1 cellular context compared by ENCODE assay signal in the genomic region with DNA sequence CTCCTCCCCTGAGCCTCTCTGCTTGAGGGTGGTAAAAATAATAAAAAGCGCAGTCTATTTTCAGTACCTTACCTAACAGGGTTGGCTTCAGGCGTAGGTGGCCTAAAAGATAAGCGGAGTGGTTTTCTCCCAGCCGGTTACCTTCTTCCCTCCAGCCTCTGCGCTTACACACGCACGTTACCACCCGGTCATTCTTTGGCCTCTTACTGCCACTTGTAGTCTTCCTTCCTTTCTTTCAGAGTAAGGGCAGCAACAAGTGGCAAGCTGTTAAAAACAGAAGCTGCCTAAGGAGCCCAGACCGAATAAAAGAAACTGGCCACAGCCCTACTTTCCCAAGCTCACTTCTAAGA.
TF ChIP-seq lines count a peak whose summit lies in the region.

No MANE protein-coding gene starts in this region.

TF ChIP-seq in GM12878, 131 proteins besides CTCF, POLR2A, EP300 and RAD21 (continued from another document):
- TF ChIP-seq ZBTB40 (IDR thresholded peaks at IDR 0.05; ENCODE audit: borderline replicate concordance): no peak
- TF ChIP-seq CHD1 (IDR thresholded peaks at IDR 0.05; ENCODE audit: low read depth, low read length): no peak
- no peak for TF ChIP-seq CBX3 (IDR thresholded peaks at IDR 0.05; ENCODE audit: borderline replicate concordance, low read depth)
- no peak for TF ChIP-seq HDAC2 (IDR thresholded peaks at IDR 0.05)
- no peak for TF ChIP-seq PBX3 (IDR thresholded peaks at IDR 0.05; ENCODE audit: insufficient replicate concordance, low read depth, low read length)
- no peak for TF ChIP-seq RELB (IDR thresholded peaks at IDR 0.05; ENCODE audit: low read depth)
- no peak for TF ChIP-seq TBL1XR1 (IDR thresholded peaks at IDR 0.05; ENCODE audit: low read depth, low read length)
- no peak for TF ChIP-seq MYB (IDR thresholded peaks at IDR 0.05; ENCODE audit: borderline replicate concordance, low read depth, low read length)
- TF ChIP-seq, protein P1, sequence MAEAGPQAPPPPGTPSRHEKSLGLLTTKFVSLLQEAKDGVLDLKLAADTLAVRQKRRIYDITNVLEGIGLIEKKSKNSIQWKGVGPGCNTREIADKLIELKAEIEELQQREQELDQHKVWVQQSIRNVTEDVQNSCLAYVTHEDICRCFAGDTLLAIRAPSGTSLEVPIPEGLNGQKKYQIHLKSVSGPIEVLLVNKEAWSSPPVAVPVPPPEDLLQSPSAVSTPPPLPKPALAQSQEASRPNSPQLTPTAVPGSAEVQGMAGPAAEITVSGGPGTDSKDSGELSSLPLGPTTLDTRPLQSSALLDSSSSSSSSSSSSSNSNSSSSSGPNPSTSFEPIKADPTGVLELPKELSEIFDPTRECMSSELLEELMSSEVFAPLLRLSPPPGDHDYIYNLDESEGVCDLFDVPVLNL (IDR thresholded peaks at IDR 0.05; ENCODE audit: low read depth, low read length): no peak
- no peak for TF ChIP-seq CHD2 (IDR thresholded peaks at IDR 0.05; ENCODE audit: borderline replicate concordance, low read depth, low read length)
- no peak for TF ChIP-seq CEBPB (IDR thresholded peaks at IDR 0.05; ENCODE audit: borderline replicate concordance in 1 of 2, low read depth in 2 of 2, low read length in 2 of 2)
- TF ChIP-seq CBFB (IDR thresholded peaks at IDR 0.05; ENCODE audit: low read depth): no peak
- no peak for TF ChIP-seq HCFC1 (IDR thresholded peaks at IDR 0.05; ENCODE audit: low read length)
